ENCODE assay signal across 9 cellular contexts in genomic region chr4:139278956-139279722, GRCh38. TPM values are rescaled to one million over a fixed set of nuclear protein-coding genes. Genes with fewer than 3 reads are reported as not detected.
DNase-seq lines count a peak whose midpoint lies in the region; ATAC-seq lines count a peak whose summit lies in the region.
"Had no signal": no experiment of that assay in that cellular context is flagged by ENCODE, and none has a peak within 500 bp of the region (broad histone marks: within the 10 kb centered on the region; RNA-seq: fewer than 3 reads in every experiment).

No MANE protein-coding gene starts in this region.

- H3K36me3 Mint-ChIP-seq in activated naive CD8-positive, alpha-beta T cell treated with anti-CD3 and anti-CD28 coated beads for 36 hours = no peaks in the 10 kb centered on the region
- no peaks in the 10 kb centered on the region for H3K36me3 Mint-ChIP-seq in stimulated activated effector memory CD8-positive, alpha-beta T cell treated with anti-CD3 and anti-CD28 coated beads, Interleukin-12 subunit alpha, Interleukin-12 subunit beta, amount 100 ng/mL, for 72 hours

- peak overlapping the region; percentile 63 for H3K4me3 ChIP-seq in HUES48 (ENCODE audit: low read depth, low read length)
- peak overlapping the region; percentile 70 for H3K4me3 ChIP-seq in iPS-18a (ENCODE audit: low read length)

- H3K4me1 Mint-ChIP-seq in activated naive CD8-positive, alpha-beta T cell treated with anti-CD3 and anti-CD28 coated beads for 36 hours = peaks cover 15% of the 10 kb centered on the region
- H3K4me1 Mint-ChIP-seq in stimulated activated effector memory CD8-positive, alpha-beta T cell treated with anti-CD3 and anti-CD28 coated beads, Interleukin-12 subunit alpha, Interleukin-12 subunit beta, amount 100 ng/mL, for 72 hours = peaks cover 18% of the 10 kb centered on the region

- H3K9ac ChIP-seq in HUES48 (ENCODE audit: low read depth, low read length) (no peak overlapping the region), iPS-18a (ENCODE audit: low read length) (no peak overlapping the region)

- H3K9me3 ChIP-seq in HUES48 (ENCODE audit: control insufficient read depth, insufficient read depth, low read length) (no peaks in the 10 kb centered on the region), iPS-18a (ENCODE audit: control insufficient read depth, low read depth, low read length) (no peaks in the 10 kb centered on the region)

- peak; percentile 5 for DNase-seq in activated naive CD8-positive, alpha-beta T cell treated with anti-CD3 and anti-CD28 coated beads for 36 hours
- DNase-seq in stimulated activated effector memory CD8-positive, alpha-beta T cell treated with anti-CD3 and anti-CD28 coated beads, Interleukin-12 subunit alpha, Interleukin-12 subunit beta, amount 100 ng/mL, for 72 hours (ENCODE audit: low spot score in 2 of 2) = no peak
- DNase-seq in NCI-H2107 treated with DMSO at 0.1 percent for 48 hours (lab: John Stamatoyannopoulos, UW; ENCODE audit: unreplicated experiment) = no peak
- DNase-seq in NCI-H187 (lab: John Stamatoyannopoulos, UW) = no peak
- DNase-seq: cortex of kidney had no signal

- H3K27ac ChIP-seq in HUES48 (ENCODE audit: low read depth, low read length) (no peak overlapping the region), iPS-18a (ENCODE audit: low read length) (no peak overlapping the region)

- no peak overlapping the region for H3K27ac Mint-ChIP-seq in activated naive CD8-positive, alpha-beta T cell treated with anti-CD3 and anti-CD28 coated beads for 36 hours
- H3K27ac Mint-ChIP-seq in stimulated activated effector memory CD8-positive, alpha-beta T cell treated with anti-CD3 and anti-CD28 coated beads, Interleukin-12 subunit alpha, Interleukin-12 subunit beta, amount 100 ng/mL, for 72 hours = no peak overlapping the region

- H3K36me3 ChIP-seq in HUES48 (ENCODE audit: control insufficient read depth, insufficient read depth, low read length) = no peaks in the 10 kb centered on the region
- no peaks in the 10 kb centered on the region for H3K36me3 ChIP-seq in iPS-18a (ENCODE audit: control insufficient read depth, low read depth, low read length)

- H3K4me3 Mint-ChIP-seq in activated naive CD8-positive, alpha-beta T cell treated with anti-CD3 and anti-CD28 coated beads for 36 hours = peak overlapping the region; percentile 72
- H3K4me3 Mint-ChIP-seq in stimulated activated effector memory CD8-positive, alpha-beta T cell treated with anti-CD3 and anti-CD28 coated beads, Interleukin-12 subunit alpha, Interleukin-12 subunit beta, amount 100 ng/mL, for 72 hours = peak overlapping the region; percentile 74

- ATAC-seq in stimulated activated effector memory CD8-positive, alpha-beta T cell treated with anti-CD3 and anti-CD28 coated beads, Interleukin-12 subunit alpha, Interleukin-12 subunit beta, amount 100 ng/mL, for 72 hours = peak; percentile 55
- no peak for ATAC-seq in GM21423 (IDR thresholded peaks at IDR 0.05; ENCODE audit: unreplicated experiment)

- peaks cover 46% of the 10 kb centered on the region for H3K27me3 ChIP-seq in HUES48 (ENCODE audit: control insufficient read depth, insufficient read depth, low read length)
- peaks cover 64% of the 10 kb centered on the region for H3K27me3 ChIP-seq in iPS-18a (ENCODE audit: control insufficient read depth, insufficient read depth, low read length)

- H3K27me3 Mint-ChIP-seq in activated naive CD8-positive, alpha-beta T cell treated with anti-CD3 and anti-CD28 coated beads for 36 hours = peaks cover 56% of the 10 kb centered on the region

- H3K4me1 ChIP-seq in HUES48 (ENCODE audit: control insufficient read depth, insufficient read depth, low read length) (no peaks in the 10 kb centered on the region), iPS-18a (ENCODE audit: control insufficient read depth, low read depth, low read length) (peaks cover 13% of the 10 kb centered on the region)

- H3K9me3 Mint-ChIP-seq in activated naive CD8-positive, alpha-beta T cell treated with anti-CD3 and anti-CD28 coated beads for 36 hours = no peaks in the 10 kb centered on the region
- no peaks in the 10 kb centered on the region for H3K9me3 Mint-ChIP-seq in stimulated activated effector memory CD8-positive, alpha-beta T cell treated with anti-CD3 and anti-CD28 coated beads, Interleukin-12 subunit alpha, Interleukin-12 subunit beta, amount 100 ng/mL, for 72 hours

RNA-seq across cellular contexts. Expression of gene MGARP, which starts 0.9 kb away (rescaled TPM):
- total RNA-seq in activated naive CD8-positive, alpha-beta T cell treated with anti-CD3 and anti-CD28 coated beads for 36 hours = under 1 TPM; 0.19 to 0.38 TPM
- total RNA-seq: HT1080 had no signal

RNA-seq across cellular contexts. Expression of gene NAA15, which starts 22.2 kb away (rescaled TPM):
- total RNA-seq in activated naive CD8-positive, alpha-beta T cell treated with anti-CD3 and anti-CD28 coated beads for 36 hours = 100 to 1,000 TPM; 120 to 131 TPM

RNA-seq across cellular contexts. Expression of gene NDUFC1, which starts 23.1 kb away (rescaled TPM):
- total RNA-seq in activated naive CD8-positive, alpha-beta T cell treated with anti-CD3 and anti-CD28 coated beads for 36 hours = 10 to 100 TPM; 61.3 to 65.3 TPM
